In genomic region chr14:90551733-90552464, GRCh38 we compare ENCODE assay signal across 20 cellular contexts.
DNase-seq lines count a peak whose midpoint lies in the region; ATAC-seq, FAIRE-seq and TF ChIP-seq lines count a peak whose summit lies in the region.
"Had no signal": no experiment of that assay in that cellular context is flagged by ENCODE, and none has a peak within 500 bp of the region (broad histone marks: within the 10 kb centered on the region; RNA-seq: fewer than 3 reads in every experiment).

No MANE protein-coding gene starts in this region.

- no peak for TF ChIP-seq CTCF in left lung (IDR thresholded peaks at IDR 0.05)

- H3K4me3 Mint-ChIP-seq in stimulated activated naive B cell treated with anti-CD40 and anti-IgM and Interleukin-4, amounts not matched to agents 10 μg/mL and 1 μg/mL and 100 μg/mL, for 72 hours = no peak overlapping the region
- H3K4me3 Mint-ChIP-seq: CD4-positive, alpha-beta memory T cell; stimulated activated naive CD8-positive, alpha-beta T cell treated with anti-CD3 and anti-CD28 coated beads, Interleukin-15, Interleukin-2, amounts not matched to agents 100 ng/mL and 50 ng/mL, for 24 hours had no signal

- no peak for FAIRE-seq in GM12891 (lab: Jason Lieb, UNC)
- FAIRE-seq: kidney had no signal

- no peaks in the 10 kb centered on the region for H3K79me1 ChIP-seq in neuronal stem cell (ENCODE audit: low read depth, low read length)

- no CpG with 5 or more reads among the region's 11 CpGs for WGBS in neuronal stem cell (ENCODE audit: extremely low coverage in 2 of 2, insufficient read length in 2 of 2, insufficient replicate concordance in 1 of 2), 2 donors

- H3K4me1 ChIP-seq in neuronal stem cell (ENCODE audit: control insufficient read depth in 2 of 2, insufficient read depth in 1 of 2, low read depth in 1 of 2, low read length in 2 of 2) (peaks cover 13 to 31% of the 10 kb centered on the region in 2 donors), left lung (no peaks in the 10 kb centered on the region)
- H3K4me1 ChIP-seq: right lobe of liver had no signal

- H3K23ac ChIP-seq in neuronal stem cell (ENCODE audit: low read depth, low read length, poor library complexity) = peak overlapping the region; percentile 34

- peaks cover 0 to 3% of the 10 kb centered on the region in 2 donors for H3K36me3 ChIP-seq in neuronal stem cell (replicated peaks in 1 of 2; ENCODE audit: control insufficient read depth in 2 of 2, insufficient read depth in 2 of 2, low read length in 2 of 2)
- H3K36me3 ChIP-seq in left lung = no peaks in the 10 kb centered on the region
- H3K36me3 ChIP-seq: right lobe of liver had no signal

- H3K4me3 ChIP-seq in neuronal stem cell (ENCODE audit: low read length in 2 of 2) (no peak overlapping the region), left lung (no peak overlapping the region)
- H3K4me3 ChIP-seq: right lobe of liver had no signal

- no peak overlapping the region for H2AFZ ChIP-seq in neuronal stem cell (ENCODE audit: low read length)

- H3K9me3 Mint-ChIP-seq in stimulated activated naive B cell treated with anti-CD40 and anti-IgM and Interleukin-4, amounts not matched to agents 10 μg/mL and 1 μg/mL and 100 μg/mL, for 72 hours = peaks cover 5 to 6% of the 10 kb centered on the region in 2 donors
- H3K9me3 Mint-ChIP-seq: CD4-positive, alpha-beta memory T cell; stimulated activated naive CD8-positive, alpha-beta T cell treated with anti-CD3 and anti-CD28 coated beads, Interleukin-15, Interleukin-2, amounts not matched to agents 100 ng/mL and 50 ng/mL, for 24 hours had no signal

- intact Hi-C loops in left lung (cut with DNase I) = no loop called here

- H3K9me3 ChIP-seq in neuronal stem cell (replicated peaks in 1 of 2; ENCODE audit: control insufficient read depth in 2 of 2, insufficient read depth in 1 of 2, low read depth in 1 of 2, low read length in 2 of 2) (peaks cover 5 to 6% of the 10 kb centered on the region in 2 donors), left lung (no peaks in the 10 kb centered on the region)
- H3K9me3 ChIP-seq: right lobe of liver had no signal

- no peak overlapping the region for H3K4me2 ChIP-seq in neuronal stem cell (ENCODE audit: insufficient read depth, low read length, poor library complexity, severe bottlenecking)

- H3K27ac Mint-ChIP-seq in stimulated activated naive B cell treated with anti-CD40 and anti-IgM and Interleukin-4, amounts not matched to agents 10 μg/mL and 1 μg/mL and 100 μg/mL, for 72 hours = no peak overlapping the region
- H3K27ac Mint-ChIP-seq: CD4-positive, alpha-beta memory T cell; stimulated activated naive CD8-positive, alpha-beta T cell treated with anti-CD3 and anti-CD28 coated beads, Interleukin-15, Interleukin-2, amounts not matched to agents 100 ng/mL and 50 ng/mL, for 24 hours had no signal

- H4K8ac ChIP-seq in neuronal stem cell (ENCODE audit: low read depth, low read length) = no peak overlapping the region

- no peaks in the 10 kb centered on the region for H3K36me3 Mint-ChIP-seq in stimulated activated naive B cell treated with anti-CD40 and anti-IgM and Interleukin-4, amounts not matched to agents 10 μg/mL and 1 μg/mL and 100 μg/mL, for 72 hours
- H3K36me3 Mint-ChIP-seq: CD4-positive, alpha-beta memory T cell had no signal

- H3K27ac ChIP-seq in caudate nucleus (ENCODE audit: low read depth, low read length) (peak overlapping the region; percentile 94), neuronal stem cell (replicated peaks; ENCODE audit: low read length) (no peak overlapping the region), left lung (no peak overlapping the region)
- H3K27ac ChIP-seq: right lobe of liver had no signal

- H3K27me3 Mint-ChIP-seq in stimulated activated naive B cell treated with anti-CD40 and anti-IgM and Interleukin-4, amounts not matched to agents 10 μg/mL and 1 μg/mL and 100 μg/mL, for 72 hours = no peaks in the 10 kb centered on the region
- H3K27me3 Mint-ChIP-seq: CD4-positive, alpha-beta memory T cell; stimulated activated naive CD8-positive, alpha-beta T cell treated with anti-CD3 and anti-CD28 coated beads, Interleukin-15, Interleukin-2, amounts not matched to agents 100 ng/mL and 50 ng/mL, for 24 hours had no signal

- H2BK120ac ChIP-seq in neuronal stem cell (ENCODE audit: low read depth, low read length) = peak overlapping the region; percentile 26

- TF ChIP-seq POLR2A in GM12891 (IDR thresholded peaks at IDR 0.05; ENCODE audit: low read depth, low read length) = no peak

- H3K4ac ChIP-seq in neuronal stem cell (ENCODE audit: low read length) = no peak overlapping the region

- H2BK5ac ChIP-seq in neuronal stem cell (ENCODE audit: low read length) = peak overlapping the region; percentile 73

- DNase-seq in GM12891 (ENCODE audit: insufficient read length, low spot score) = no peak
- peak in 39 of 61 donors; percentile 30 to 90 (median 58) for DNase-seq in caudate nucleus (lab: John Stamatoyannopoulos, UW)
- no peak for DNase-seq in neuronal stem cell (ENCODE audit: low spot score)
- no peak for DNase-seq in stimulated activated naive B cell treated with anti-CD40 and anti-IgM and Interleukin-4, amounts not matched to agents 10 μg/mL and 1 μg/mL and 100 μg/mL, for 72 hours
- no peak for DNase-seq in NCI-H345 (lab: John Stamatoyannopoulos, UW)
- no peak for DNase-seq in left lung
- no peak for DNase-seq in effector CD8-positive, alpha-beta T cell (lab: John Stamatoyannopoulos, UW)
- DNase-seq in HT-29 (ENCODE audit: low spot score) = no peak
- DNase-seq: activated naive CD4-positive, alpha-beta T cell treated with Interleukin-2 at 50 U/mL for 16 hours; CD4-positive, alpha-beta memory T cell; DMS79; H7; kidney; MM.1S; NCI-H146; NCI-H2171; NCI-H69; right lobe of liver; SHP77 treated with DMSO at 0.1 percent for 48 hours had no signal

- peak overlapping the region; percentile 91 for H2AK5ac ChIP-seq in neuronal stem cell (ENCODE audit: low read depth, low read length)

- peak overlapping the region; percentile 70 for H3K18ac ChIP-seq in neuronal stem cell (ENCODE audit: low read length)

- peak overlapping the region; percentile 63 for H2BK12ac ChIP-seq in neuronal stem cell (ENCODE audit: low read length)

- H3K27me3 ChIP-seq in neuronal stem cell (ENCODE audit: control insufficient read depth in 3 of 3, insufficient read depth in 3 of 3, low read depth in 1 of 3, low read length in 3 of 3) = no peaks in the 10 kb centered on the region
- H3K27me3 ChIP-seq in left lung = no peaks in the 10 kb centered on the region
- H3K27me3 ChIP-seq: right lobe of liver had no signal

- peak overlapping the region; percentile 63 for H3K14ac ChIP-seq in neuronal stem cell (ENCODE audit: low read length)

- H3K9ac ChIP-seq in neuronal stem cell (ENCODE audit: low read depth, low read length, poor library complexity) = no peak overlapping the region

- H2BK15ac ChIP-seq in neuronal stem cell (ENCODE audit: low read length) = peak overlapping the region; percentile 83

- H3K4me1 Mint-ChIP-seq in stimulated activated naive B cell treated with anti-CD40 and anti-IgM and Interleukin-4, amounts not matched to agents 10 μg/mL and 1 μg/mL and 100 μg/mL, for 72 hours = no peaks in the 10 kb centered on the region
- H3K4me1 Mint-ChIP-seq: CD4-positive, alpha-beta memory T cell had no signal

- no peak overlapping the region for H4K91ac ChIP-seq in neuronal stem cell (ENCODE audit: low read depth, low read length, poor library complexity)

- peak; percentile 29 to 31 for ATAC-seq in stimulated activated naive B cell treated with anti-CD40 and anti-IgM and Interleukin-4, amounts not matched to agents 10 μg/mL and 1 μg/mL and 100 μg/mL, for 72 hours (replicated peaks)
- ATAC-seq in left lung = no peak
- ATAC-seq: right lobe of liver had no signal

TF ChIP-seq in GM12891, 5 proteins besides CTCF, POLR2A, EP300 and RAD21:
- TF ChIP-seq POLR2AphosphoS5 (IDR thresholded peaks at IDR 0.05; ENCODE audit: low read depth, low read length) = no peak
- TF ChIP-seq TAF1 (IDR thresholded peaks at IDR 0.05; ENCODE audit: low read depth, low read length) = no peak
- TF ChIP-seq SPI1 (IDR thresholded peaks at IDR 0.05; ENCODE audit: low read depth, low read length) = 0 out of 2 replicates have a peak, but pooled peaks have one; percentile 11
TF ChIP-seq in GM12891: peak in this region for 1.

Comparison
In these comparisons a context has a peak if more than half of its experiments do, and no peak if none do; other contexts are left out.
1. DNase-seq: peak in caudate nucleus (39 of 61); none in GM12891 (single experiment), neuronal stem cell (single experiment), stimulated activated naive B cell treated with anti-CD40 and anti-IgM and Interleukin-4, amounts not matched to agents 10 μg/mL and 1 μg/mL and 100 μg/mL, for 72 hours (single experiment), NCI-H345 (single experiment), left lung (0 of 2), effector CD8-positive, alpha-beta T cell (single experiment) and HT-29 (single experiment).